8 cellular contexts compared by ENCODE assay signal in the genomic region with DNA sequence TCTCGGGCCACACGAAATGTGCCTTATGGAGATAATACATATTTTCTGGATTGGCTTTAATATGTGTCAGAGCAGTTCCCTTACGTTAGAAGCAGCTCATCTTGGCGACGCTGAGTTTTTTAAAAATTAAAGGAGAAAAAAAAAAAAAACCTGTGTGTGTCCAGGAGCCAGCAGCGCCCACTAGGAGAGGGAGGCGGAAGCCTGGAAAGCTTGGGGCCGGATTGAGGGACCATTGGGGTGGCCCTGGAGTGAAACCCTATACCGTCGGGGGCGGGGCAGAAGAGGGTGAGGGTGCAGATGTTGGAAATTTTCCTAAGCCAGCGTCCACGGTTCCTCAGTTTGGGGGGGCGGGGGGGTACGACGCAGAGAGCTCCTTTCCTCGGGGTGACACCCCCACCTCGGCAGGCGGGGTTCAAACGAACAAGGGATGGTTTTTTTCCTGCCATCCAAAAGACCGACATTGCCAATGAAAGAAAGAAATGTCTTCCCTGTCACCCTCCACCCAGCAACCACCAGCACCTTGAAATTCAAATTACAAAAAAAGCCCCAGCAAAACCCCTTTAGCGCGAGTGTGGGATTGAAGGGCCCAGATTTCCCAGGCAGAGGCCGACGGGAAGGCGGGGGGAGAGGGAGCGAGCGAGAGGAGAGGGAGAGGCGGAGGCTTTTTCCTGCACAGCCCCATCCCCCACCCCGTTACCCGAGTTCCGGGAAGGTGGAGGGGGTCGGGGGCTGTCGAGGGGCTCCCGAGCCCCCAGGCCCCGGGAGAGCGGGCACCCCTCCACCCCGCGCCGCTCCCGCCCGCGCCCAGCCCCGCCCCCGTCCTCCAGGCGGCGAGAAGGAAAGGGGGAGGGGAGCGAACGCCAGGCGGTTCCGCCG. TPM values are rescaled to one million over a fixed set of nuclear protein-coding genes. Genes with fewer than 3 reads are reported as not detected.
DNase-seq lines count a peak whose midpoint lies in the region; ATAC-seq and TF ChIP-seq lines count a peak whose summit lies in the region.

No MANE protein-coding gene starts in this region.

- peak overlapping the region; percentile 70 for H3K27ac Mint-ChIP-seq in Calu3 (ENCODE audit: unreplicated experiment)

- peak overlapping the region; percentile 90 for H3K9ac ChIP-seq in HUES48 (ENCODE audit: low read depth, low read length)
- H3K9ac ChIP-seq in duodenal mucosa (ENCODE audit: low read depth in 1 of 2, low read length in 2 of 2) = peak overlapping the region; percentile 12 to 43
- peak overlapping the region; percentile 77 to 79 for H3K9ac ChIP-seq in stomach smooth muscle (ENCODE audit: low read length in 2 of 2)

- H3K36me3 ChIP-seq in HUES48 (ENCODE audit: control insufficient read depth, insufficient read depth, low read length) (0 out of 2 replicates have a peak, but pooled peaks cover 2% of the 10 kb centered on the region), SJCRH30 (no peaks in the 10 kb centered on the region), duodenal mucosa (ENCODE audit: control insufficient read depth in 1 of 2, insufficient read depth in 2 of 2, low read length in 2 of 2) (no peaks in the 10 kb centered on the region), right lobe of liver (no peaks in the 10 kb centered on the region), stomach smooth muscle (ENCODE audit: control insufficient read depth in 2 of 2, insufficient read depth in 2 of 2, low read length in 2 of 2) (no peaks in the 10 kb centered on the region)

- H3K9me3 ChIP-seq in HUES48 (ENCODE audit: control insufficient read depth, insufficient read depth, low read length) (no peaks in the 10 kb centered on the region), SJCRH30 (replicated peaks) (no peaks in the 10 kb centered on the region), duodenal mucosa (ENCODE audit: control insufficient read depth in 1 of 2, low read length in 2 of 2) (no peaks in the 10 kb centered on the region), right lobe of liver (no peaks in the 10 kb centered on the region), stomach smooth muscle (ENCODE audit: control insufficient read depth in 2 of 2, low read length in 2 of 2) (no peaks in the 10 kb centered on the region)

- 16% methylated on average over 25 of the region's 52 CpGs for WGBS in right lobe of liver (ENCODE audit: insufficient coverage, low coverage, low lambda C conversion rate, missing lambda C conversion rate)

- no peaks in the 10 kb centered on the region for H3K4me1 Mint-ChIP-seq in Calu3 (ENCODE audit: low read depth, unreplicated experiment)

- no peaks in the 10 kb centered on the region for H3K9me3 Mint-ChIP-seq in Calu3 (ENCODE audit: low read depth, unreplicated experiment)

- H3K4me3 ChIP-seq in HUES48 (ENCODE audit: low read depth, low read length) (peak overlapping the region; percentile 97), SJCRH30 (peak overlapping the region; percentile 94), duodenal mucosa (ENCODE audit: low read depth in 1 of 2, low read length in 2 of 2) (peak overlapping the region; percentile 68 to 71), right lobe of liver (peak overlapping the region; percentile 66 to 68 (median 68)), stomach smooth muscle (ENCODE audit: low read length in 2 of 2) (peak overlapping the region; percentile 66 to 73)

- H3K27me3 ChIP-seq in HUES48 (ENCODE audit: control insufficient read depth, insufficient read depth, low read length) (0 out of 2 replicates have a peak, but pooled peaks cover 5% of the 10 kb centered on the region), SJCRH30 (no peaks in the 10 kb centered on the region), duodenal mucosa (ENCODE audit: control insufficient read depth in 1 of 2, insufficient read depth in 2 of 2, low read length in 2 of 2) (no peaks in the 10 kb centered on the region), right lobe of liver (no peaks in the 10 kb centered on the region), stomach smooth muscle (ENCODE audit: control insufficient read depth in 1 of 2, insufficient read depth in 2 of 2, low read length in 2 of 2) (no peaks in the 10 kb centered on the region)

- CTCF ChIA-PET in Calu3 (lab: Charles Lee) = interaction anchor here (0.6 to 0.7 kb wide), 2 partner anchors 10 to 24 kb away, joined by 3 to 6 read pairs; no protein-coding TSS in a partner anchor

- ATAC-seq in right lobe of liver = peak; percentile 60 to 76 (median 64)
- no peak for ATAC-seq in HG02885 (IDR thresholded peaks at IDR 0.05; ENCODE audit: poor library complexity, unreplicated experiment)

- DNase-seq in Calu3 = peak; percentile 74
- peak; percentile 80 to 81 for DNase-seq in SJCRH30
- DNase-seq in right lobe of liver = peak; percentile 57 to 66 (median 63)
- DNase-seq in cortex of kidney (lab: John Stamatoyannopoulos, UW) = no peak

- TF ChIP-seq CTCF in Calu3 (IDR thresholded peaks at IDR 0.05; ENCODE audit: unreplicated experiment) = no peak
- peak in 1 of 4 donors; percentile 8 for TF ChIP-seq CTCF in right lobe of liver (IDR thresholded peaks at IDR 0.05)

- intact Hi-C loops in Calu3 (cut with micrococcal nuclease; ENCODE audit: unreplicated experiment) = no loop called here
- intact Hi-C loops in right lobe of liver (cut with DNase I) = no loop called here

- no peak for TF ChIP-seq POLR2A in right lobe of liver (IDR thresholded peaks at IDR 0.05)

- peaks cover 10% of the 10 kb centered on the region for H3K4me1 ChIP-seq in HUES48 (ENCODE audit: control insufficient read depth, insufficient read depth, low read length)
- H3K4me1 ChIP-seq in SJCRH30 = no peaks in the 10 kb centered on the region
- peaks cover 0 to 3% of the 10 kb centered on the region in 2 donors for H3K4me1 ChIP-seq in duodenal mucosa (ENCODE audit: control insufficient read depth in 1 of 2, insufficient read depth in 2 of 2, low read length in 2 of 2)
- no peaks in the 10 kb centered on the region for H3K4me1 ChIP-seq in right lobe of liver
- no peaks in the 10 kb centered on the region for H3K4me1 ChIP-seq in stomach smooth muscle (ENCODE audit: control insufficient read depth, insufficient read depth, low read length)

- H3K4me3 Mint-ChIP-seq in Calu3 (ENCODE audit: low read depth, unreplicated experiment) = peak overlapping the region; percentile 88

- no TSS peak for BruUV-seq in Calu3 (replicated peaks; lab: Mats Ljungman, UMichigan)

- H3K27me3 Mint-ChIP-seq in Calu3 (ENCODE audit: unreplicated experiment) = peaks cover 14% of the 10 kb centered on the region

- peaks cover 22% of the 10 kb centered on the region for H3K36me3 Mint-ChIP-seq in Calu3 (ENCODE audit: insufficient read depth, unreplicated experiment)

- peak overlapping the region; percentile 94 for H3K27ac ChIP-seq in HUES48 (ENCODE audit: low read depth, low read length)
- H3K27ac ChIP-seq in SJCRH30 = peak overlapping the region; percentile 71
- peak overlapping the region; percentile 32 for H3K27ac ChIP-seq in duodenal mucosa (ENCODE audit: low read depth, low read length)
- H3K27ac ChIP-seq in right lobe of liver = peak overlapping the region; percentile 74 to 90 (median 80)
- H3K27ac ChIP-seq in stomach smooth muscle (ENCODE audit: low read length) = peak overlapping the region; percentile 86

RNA-seq across cellular contexts. Expression of a gene that starts 0.9 kb away (rescaled TPM):
- total RNA-seq in Calu3 (2022) (10.1 and 11.0 TPM in 2 replicates), right lobe of liver (10 to 100 TPM; 24.1 to 40.5 (median 31.1) TPM)
- total RNA-seq in SJCRH30 (2014; rRNA removed; shearing (Covaris generic)) = 76.4 and 82.0 TPM in 2 replicates

RNA-seq across cellular contexts. Expression of a gene that starts 17.6 kb away (rescaled TPM):
- total RNA-seq in Calu3 (2022) (29.6 and 30.7 TPM in 2 replicates), right lobe of liver (10 to 100 TPM in 2 of 6 experiments, 1 to 10 TPM in 4; 7.6 to 11.4 (median 8.8) TPM)
- 14.5 and 17.7 TPM in 2 replicates for total RNA-seq in SJCRH30 (2014; rRNA removed; shearing (Covaris generic))

Comparison
In these comparisons a context has a peak if more than half of its experiments do, and no peak if none do; other contexts are left out.
1. H3K27ac ChIP-seq: peak in every context shown above with its lines; median percentile 94 in HUES48; 86 in stomach smooth muscle; 80 in right lobe of liver; 71 in SJCRH30; 32 in duodenal mucosa.
2. H3K9ac ChIP-seq: peak in every context shown above with its lines; median percentile 90 in HUES48; 78 in stomach smooth muscle; 28 in duodenal mucosa.